ENCODE assay signal across 34 cellular contexts in genomic region chr19:31705656-31706055, GRCh38.
"Had no signal": no experiment of that assay in that cellular context is flagged by ENCODE, and none has a peak within 500 bp of the region (broad histone marks: within the 10 kb centered on the region; RNA-seq: fewer than 3 reads in every experiment).

No MANE protein-coding gene starts in this region.

- H3K9me3 ChIP-seq: MG63 had no signal

- DNase-seq: Karpas-422, Kasumi-1, MG63, MM.1S, MV-4-11, NCI-H1048, NCI-H1092, NCI-H1092 treated with DMSO at 0.1 percent for 48 hours, NCI-H1105, NCI-H1105 treated with DMSO at 0.1 percent for 48 hours, NCI-H1417, NCI-H1417 treated with DMSO at 0.1 percent for 48 hours, NCI-H1436, NCI-H1436 treated with DMSO at 0.1 percent for 48 hours, NCI-H146, NCI-H1694, NCI-H1694 treated with DMSO at 0.1 percent for 48 hours, NCI-H187, NCI-H187 treated with DMSO at 0.1 percent for 48 hours, NCI-H1930, NCI-H2029, NCI-H2029 treated with DMSO at 0.1 percent for 48 hours, NCI-H2081, NCI-H2081 treated with DMSO at 0.1 percent for 48 hours, NCI-H2107, NCI-H2171, NCI-H2171 treated with DMSO at 0.1 percent for 48 hours, NCI-H2227 treated with DMSO at 0.1 percent for 48 hours, NCI-H226, NCI-H345, NCI-H446, NCI-H446 treated with DMSO at 0.1 percent for 48 hours, NCI-H510A had no signal

- H3K27ac ChIP-seq: KMS-11 had no signal

- H3K4me3 ChIP-seq: MG63 had no signal

- H3K36me3 ChIP-seq: MG63 had no signal
